ENCODE assay signal across 24 cellular contexts in genomic region chr9:115633099-115633498, GRCh38.
DNase-seq lines count a peak whose midpoint lies in the region; TF ChIP-seq lines count a peak whose summit lies in the region.
"Had no signal": no experiment of that assay in that cellular context is flagged by ENCODE, and none has a peak within 500 bp of the region (broad histone marks: within the 10 kb centered on the region; RNA-seq: fewer than 3 reads in every experiment).

No MANE protein-coding gene starts in this region.

- H3K27me3 ChIP-seq in prostate gland (replicated peaks; ENCODE audit: insufficient read depth), result no peaks in the 10 kb centered on the region
- H3K27me3 ChIP-seq: vagina had no signal

- H3K27ac ChIP-seq in prostate gland, result no peak overlapping the region
- H3K27ac ChIP-seq: cardiac muscle cell, vagina, VCaP had no signal

- WGBS in prostate gland, result 69% methylated on average over 3 of the region's 3 CpGs

- TF ChIP-seq POLR2A in prostate gland (IDR thresholded peaks at IDR 0.05), result no peak

- TF ChIP-seq CTCF in AG09319 (IDR thresholded peaks at IDR 0.05; ENCODE audit: low read depth, low read length) (no peak), chondrocyte (IDR thresholded peaks at IDR 0.05) (no peak), prostate gland (IDR thresholded peaks at IDR 0.05) (no peak)

- H3K4me1 Mint-ChIP-seq in chondrocyte (ENCODE audit: low read depth), result peaks cover 42% of the 10 kb centered on the region
- H3K4me1 Mint-ChIP-seq: activated naive CD8-positive, alpha-beta T cell treated with anti-CD3 and anti-CD28 coated beads for 36 hours; activated T-helper 17 cell treated with anti-CD3 and anti-CD28 coated beads, Interleukin-2, amount 50 U/mL, for 72 hours; T-helper 17 cell had no signal

- no peaks in the 10 kb centered on the region for H3K36me3 ChIP-seq in prostate gland
- H3K36me3 ChIP-seq: cardiac muscle cell, vagina had no signal

- no peak overlapping the region for H3K4me3 ChIP-seq in prostate gland
- H3K4me3 ChIP-seq: cardiac muscle cell, vagina had no signal

- intact Hi-C loops in prostate gland (cut with DNase I) (no loop called here), head of caudate nucleus (cut with DNase I) (no loop called here)

- DNase-seq in AG09319 (ENCODE audit: extremely low read depth, low read depth), result peak; percentile 69
- DNase-seq in NCI-H226, result peak; percentile 33
- no peak for DNase-seq in chondrocyte (ENCODE audit: low spot score)
- peak; percentile 71 for DNase-seq in myocyte (ENCODE audit: low read depth)
- DNase-seq in prostate gland (ENCODE audit: low spot score), result no peak
- no peak for DNase-seq in head of caudate nucleus
- no peak for DNase-seq in pons (ENCODE audit: low spot score)
- no peak for DNase-seq in cerebellum (ENCODE audit: low spot score)
- DNase-seq: activated CD4-positive, alpha-beta T cell treated with anti-CD3 and anti-CD28 coated beads, Interleukin-2, amount 50 U/mL, for 1 hour; activated naive CD8-positive, alpha-beta T cell treated with anti-CD3 and anti-CD28 coated beads for 36 hours; erythroblast; left ventricle myocardium superior; MV-4-11; NCI-H187; NCI-H2227 treated with DMSO at 0.1 percent for 48 hours; PC-3; SIG-M5; stimulated activated CD4-positive, alpha-beta T cell treated with anti-CD3 and anti-CD28 coated beads, Interleukin-12 subunit alpha, Interleukin-12 subunit beta, amount 100 ng/mL, for 4 hours; stimulated activated CD8-positive, alpha-beta memory T cell treated with anti-CD3 and anti-CD28 coated beads, Interleukin-4, amount 100 ng/mL, for 48 hours; T-helper 17 cell had no signal

- no peaks in the 10 kb centered on the region for H3K9me3 Mint-ChIP-seq in chondrocyte (ENCODE audit: low read depth)
- H3K9me3 Mint-ChIP-seq: activated naive CD8-positive, alpha-beta T cell treated with anti-CD3 and anti-CD28 coated beads for 36 hours; activated T-helper 17 cell treated with anti-CD3 and anti-CD28 coated beads, Interleukin-2, amount 50 U/mL, for 72 hours had no signal

- H3K27ac Mint-ChIP-seq in chondrocyte (ENCODE audit: unreplicated experiment), result peak overlapping the region; percentile 83
- H3K27ac Mint-ChIP-seq: activated naive CD8-positive, alpha-beta T cell treated with anti-CD3 and anti-CD28 coated beads for 36 hours; activated T-helper 17 cell treated with anti-CD3 and anti-CD28 coated beads, Interleukin-2, amount 50 U/mL, for 72 hours; T-helper 17 cell had no signal

- no peaks in the 10 kb centered on the region for H3K27me3 Mint-ChIP-seq in chondrocyte (ENCODE audit: low read depth)
- H3K27me3 Mint-ChIP-seq: activated naive CD8-positive, alpha-beta T cell treated with anti-CD3 and anti-CD28 coated beads for 36 hours had no signal

- no peaks in the 10 kb centered on the region for H3K9me3 ChIP-seq in prostate gland
- H3K9me3 ChIP-seq: vagina had no signal

- H3K4me1 ChIP-seq in prostate gland (replicated peaks), result no peaks in the 10 kb centered on the region
- H3K4me1 ChIP-seq: vagina had no signal

- H3K4me3 Mint-ChIP-seq in chondrocyte (ENCODE audit: unreplicated experiment), result no peak overlapping the region
- H3K4me3 Mint-ChIP-seq: activated naive CD8-positive, alpha-beta T cell treated with anti-CD3 and anti-CD28 coated beads for 36 hours; activated T-helper 17 cell treated with anti-CD3 and anti-CD28 coated beads, Interleukin-2, amount 50 U/mL, for 72 hours; T-helper 17 cell had no signal

- H3K36me3 Mint-ChIP-seq in chondrocyte (ENCODE audit: low read depth), result no peaks in the 10 kb centered on the region
- H3K36me3 Mint-ChIP-seq: activated naive CD8-positive, alpha-beta T cell treated with anti-CD3 and anti-CD28 coated beads for 36 hours had no signal

Comparison
In these comparisons a context has a peak if more than half of its experiments do, and no peak if none do; other contexts are left out.
1. DNase-seq: peak in AG09319 (single experiment), NCI-H226 (single experiment) and myocyte (single experiment); none in chondrocyte (single experiment), prostate gland (single experiment), head of caudate nucleus (0 of 42), pons (single experiment) and cerebellum (single experiment).